In the genomic region with DNA sequence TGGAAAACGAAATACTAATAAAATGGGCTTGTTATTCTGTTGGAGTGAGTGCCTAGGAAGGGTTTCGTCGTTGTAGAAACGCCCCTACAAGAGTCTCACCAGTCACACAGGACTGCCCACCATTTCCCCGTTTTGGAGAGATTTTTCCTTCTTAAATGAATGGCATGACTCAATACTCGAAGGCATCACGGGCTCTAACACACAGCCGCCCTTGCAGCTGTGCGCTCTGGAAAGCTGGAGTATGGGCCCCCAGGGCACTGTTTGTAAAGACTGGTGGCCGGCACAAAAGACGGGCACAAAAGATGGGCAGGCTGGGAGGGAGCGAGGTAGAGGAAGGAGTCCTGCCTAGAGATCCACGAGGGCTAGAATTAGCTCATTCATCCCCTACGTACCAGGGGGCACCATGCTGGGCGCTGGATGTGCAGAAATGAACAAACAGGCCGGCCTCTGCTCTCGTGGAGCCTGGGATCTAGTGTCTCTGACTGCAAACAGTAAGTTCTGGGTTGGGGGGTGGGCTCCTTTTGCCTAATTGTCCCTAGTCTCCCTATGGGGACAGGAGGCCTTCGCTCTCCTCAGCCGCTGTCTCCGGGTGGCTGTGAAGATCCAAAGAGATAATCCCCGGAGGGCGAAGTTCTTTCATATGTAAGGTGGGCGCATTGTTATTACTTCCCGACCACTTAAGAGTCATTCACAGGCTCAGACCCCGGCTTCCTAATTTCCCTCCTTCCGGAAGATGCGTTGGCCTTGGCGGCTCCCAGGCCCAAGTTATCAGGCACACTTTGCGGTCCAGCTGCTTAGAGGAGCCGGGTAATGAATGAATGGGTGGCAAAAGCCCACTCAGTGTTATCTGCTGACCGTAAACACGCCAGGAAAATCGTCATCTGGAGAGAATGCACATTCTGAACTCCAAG, we compare ENCODE assay signal across 1 cellular context.
TF ChIP-seq lines count a peak whose summit lies in the region.

No MANE protein-coding gene starts in this region.

TF ChIP-seq in H1, 55 proteins besides CTCF, POLR2A, EP300 and RAD21 (continued from another document):
- TF ChIP-seq CREB1 (IDR thresholded peaks at IDR 0.05) (no peak), SAP30 (IDR thresholded peaks at IDR 0.05; ENCODE audit: insufficient read depth, insufficient replicate concordance, low read length) (peak; percentile 31)
